Comparison of ENCODE assay signal across 12 cellular contexts in genomic region chr10:62769574-62770242, GRCh38. TPM values are rescaled to one million over a fixed set of nuclear protein-coding genes. Genes with fewer than 3 reads are reported as not detected.
DNase-seq lines count a peak whose midpoint lies in the region; ATAC-seq and TF ChIP-seq lines count a peak whose summit lies in the region.
"Had no signal": no experiment of that assay in that cellular context is flagged by ENCODE, and none has a peak within 500 bp of the region (broad histone marks: within the 10 kb centered on the region; RNA-seq: fewer than 3 reads in every experiment).

No MANE protein-coding gene starts in this region.

- no peaks in the 10 kb centered on the region for H3K36me3 ChIP-seq in BE2C
- H3K36me3 ChIP-seq: esophagus muscularis mucosa had no signal

- ATAC-seq in natural killer cell treated with Interleukin-12 subunit alpha and Interleukin-12 subunit beta and Interleukin-15 and Interleukin-18, amount 100 ng/mL, for 72 hours = peak; percentile 52 to 70
- ATAC-seq in natural killer cell (no peak), HG02938 (IDR thresholded peaks at IDR 0.05; ENCODE audit: unreplicated experiment) (peak; percentile 75)
- no peak for ATAC-seq in activated CD8-positive, alpha-beta memory T cell treated with anti-CD3 and anti-CD28 coated beads, Interleukin-2, amount 10 ng/mL, durations not matched to agents 7 days and 5 days

- H3K4me1 ChIP-seq in BE2C = no peaks in the 10 kb centered on the region

- H3K27ac Mint-ChIP-seq in natural killer cell treated with Interleukin-12 subunit alpha and Interleukin-12 subunit beta and Interleukin-15 and Interleukin-18, amount 100 ng/mL, for 72 hours = peak overlapping the region in 1 of 2 donors; percentile 71
- no peak overlapping the region for H3K27ac Mint-ChIP-seq in natural killer cell
- no peak overlapping the region for H3K27ac Mint-ChIP-seq in activated T-helper 2 cell treated with anti-CD3 and anti-CD28 coated beads, Interferon-gamma antibody, Interleukin-2, Interleukin-4, amounts not matched to agents 10 μg/mL and 5 μg/mL and 100 μg/mL, durations not matched to agents 14 hours and 24 hours and 36 hours
- H3K27ac Mint-ChIP-seq in activated CD8-positive, alpha-beta memory T cell treated with anti-CD3 and anti-CD28 coated beads, Interleukin-2, amount 10 ng/mL, durations not matched to agents 7 days and 5 days = no peak overlapping the region
- H3K27ac Mint-ChIP-seq: B cell had no signal

- intact Hi-C loops in natural killer cell (cut with micrococcal nuclease) = no loop called here
- intact Hi-C loops in activated T-helper 2 cell treated with anti-CD3 and anti-CD28 coated beads, Interferon-gamma antibody, Interleukin-2, Interleukin-4, amounts not matched to agents 10 μg/mL and 5 μg/mL and 100 μg/mL, durations not matched to agents 14 hours and 24 hours and 36 hours (cut with micrococcal nuclease) = no loop called here

- no peaks in the 10 kb centered on the region for H3K9me3 Mint-ChIP-seq in natural killer cell treated with Interleukin-12 subunit alpha and Interleukin-12 subunit beta and Interleukin-15 and Interleukin-18, amount 100 ng/mL, for 72 hours
- H3K9me3 Mint-ChIP-seq in natural killer cell = no peaks in the 10 kb centered on the region
- no peaks in the 10 kb centered on the region for H3K9me3 Mint-ChIP-seq in activated T-helper 2 cell treated with anti-CD3 and anti-CD28 coated beads, Interferon-gamma antibody, Interleukin-2, Interleukin-4, amounts not matched to agents 10 μg/mL and 5 μg/mL and 100 μg/mL, durations not matched to agents 14 hours and 24 hours and 36 hours
- H3K9me3 Mint-ChIP-seq in activated CD8-positive, alpha-beta memory T cell treated with anti-CD3 and anti-CD28 coated beads, Interleukin-2, amount 10 ng/mL, durations not matched to agents 7 days and 5 days (ENCODE audit: low read depth) = no peaks in the 10 kb centered on the region

- H3K36me3 Mint-ChIP-seq in natural killer cell treated with Interleukin-12 subunit alpha and Interleukin-12 subunit beta and Interleukin-15 and Interleukin-18, amount 100 ng/mL, for 72 hours = no peaks in the 10 kb centered on the region
- no peaks in the 10 kb centered on the region for H3K36me3 Mint-ChIP-seq in natural killer cell
- H3K36me3 Mint-ChIP-seq in activated T-helper 2 cell treated with anti-CD3 and anti-CD28 coated beads, Interferon-gamma antibody, Interleukin-2, Interleukin-4, amounts not matched to agents 10 μg/mL and 5 μg/mL and 100 μg/mL, durations not matched to agents 14 hours and 24 hours and 36 hours (ENCODE audit: low read depth) = no peaks in the 10 kb centered on the region
- peaks cover 3% of the 10 kb centered on the region for H3K36me3 Mint-ChIP-seq in activated CD8-positive, alpha-beta memory T cell treated with anti-CD3 and anti-CD28 coated beads, Interleukin-2, amount 10 ng/mL, durations not matched to agents 7 days and 5 days

- no peaks in the 10 kb centered on the region for H3K9me3 ChIP-seq in BE2C
- H3K9me3 ChIP-seq: esophagus muscularis mucosa had no signal

- no peaks in the 10 kb centered on the region; the same call in 1 of the 2 replicates for H3K27me3 ChIP-seq in BE2C

- CTCF ChIA-PET in activated CD8-positive, alpha-beta memory T cell treated with anti-CD3 and anti-CD28 coated beads, Interleukin-2, amount 10 ng/mL, durations not matched to agents 7 days and 5 days (lab: Charles Lee) = no interaction called here

- no peak overlapping the region for H3K4me3 ChIP-seq in BE2C (ENCODE audit: low read depth, low read length)
- H3K4me3 ChIP-seq: esophagus muscularis mucosa had no signal

- no peak for TF ChIP-seq POLR2A in erythroblast (IDR thresholded peaks at IDR 0.05; ENCODE audit: low read length)

- DNase-seq in natural killer cell treated with Interleukin-12 subunit alpha and Interleukin-12 subunit beta and Interleukin-15 and Interleukin-18, amount 100 ng/mL, for 72 hours (ENCODE audit: low spot score) = no peak
- DNase-seq in natural killer cell (no peak), erythroblast (lab: John Stamatoyannopoulos, UW) (peak; percentile 34 to 56), activated gamma-delta T cell treated with Interleukin-2 at 50 U/mL for 16 hours (no peak), BE2C (no peak)
- DNase-seq in activated T-helper 2 cell treated with anti-CD3 and anti-CD28 coated beads, Interferon-gamma antibody, Interleukin-2, Interleukin-4, amounts not matched to agents 10 μg/mL and 5 μg/mL and 100 μg/mL, durations not matched to agents 14 hours and 24 hours and 36 hours (ENCODE audit: low spot score) = no peak
- DNase-seq in activated CD8-positive, alpha-beta memory T cell treated with anti-CD3 and anti-CD28 coated beads, Interleukin-2, amount 10 ng/mL, durations not matched to agents 7 days and 5 days = no peak
- DNase-seq: NCI-H748 treated with DMSO at 0.1 percent for 48 hours had no signal

- H3K27me3 Mint-ChIP-seq in natural killer cell treated with Interleukin-12 subunit alpha and Interleukin-12 subunit beta and Interleukin-15 and Interleukin-18, amount 100 ng/mL, for 72 hours = peaks cover 0 to 5% of the 10 kb centered on the region in 2 donors
- H3K27me3 Mint-ChIP-seq in natural killer cell (ENCODE audit: low read depth in 2 of 2) = peaks cover 4 to 8% of the 10 kb centered on the region in 2 donors
- H3K27me3 Mint-ChIP-seq in activated T-helper 2 cell treated with anti-CD3 and anti-CD28 coated beads, Interferon-gamma antibody, Interleukin-2, Interleukin-4, amounts not matched to agents 10 μg/mL and 5 μg/mL and 100 μg/mL, durations not matched to agents 14 hours and 24 hours and 36 hours (ENCODE audit: low read depth) = peaks cover 11% of the 10 kb centered on the region
- peaks cover 19% of the 10 kb centered on the region for H3K27me3 Mint-ChIP-seq in activated CD8-positive, alpha-beta memory T cell treated with anti-CD3 and anti-CD28 coated beads, Interleukin-2, amount 10 ng/mL, durations not matched to agents 7 days and 5 days

- peaks cover 18 to 54% of the 10 kb centered on the region in 2 donors for H3K4me1 Mint-ChIP-seq in natural killer cell treated with Interleukin-12 subunit alpha and Interleukin-12 subunit beta and Interleukin-15 and Interleukin-18, amount 100 ng/mL, for 72 hours (ENCODE audit: low read depth in 2 of 2)
- H3K4me1 Mint-ChIP-seq in natural killer cell = no peaks in the 10 kb centered on the region
- H3K4me1 Mint-ChIP-seq in activated T-helper 2 cell treated with anti-CD3 and anti-CD28 coated beads, Interferon-gamma antibody, Interleukin-2, Interleukin-4, amounts not matched to agents 10 μg/mL and 5 μg/mL and 100 μg/mL, durations not matched to agents 14 hours and 24 hours and 36 hours (ENCODE audit: low read depth) = peaks cover 28% of the 10 kb centered on the region
- H3K4me1 Mint-ChIP-seq in activated CD8-positive, alpha-beta memory T cell treated with anti-CD3 and anti-CD28 coated beads, Interleukin-2, amount 10 ng/mL, durations not matched to agents 7 days and 5 days = peaks cover 10% of the 10 kb centered on the region

- H3K4me3 Mint-ChIP-seq in natural killer cell treated with Interleukin-12 subunit alpha and Interleukin-12 subunit beta and Interleukin-15 and Interleukin-18, amount 100 ng/mL, for 72 hours = no peak overlapping the region
- no peak overlapping the region for H3K4me3 Mint-ChIP-seq in natural killer cell
- H3K4me3 Mint-ChIP-seq in activated T-helper 2 cell treated with anti-CD3 and anti-CD28 coated beads, Interferon-gamma antibody, Interleukin-2, Interleukin-4, amounts not matched to agents 10 μg/mL and 5 μg/mL and 100 μg/mL, durations not matched to agents 14 hours and 24 hours and 36 hours (ENCODE audit: low read depth) = no peak overlapping the region
- no peak overlapping the region for H3K4me3 Mint-ChIP-seq in activated CD8-positive, alpha-beta memory T cell treated with anti-CD3 and anti-CD28 coated beads, Interleukin-2, amount 10 ng/mL, durations not matched to agents 7 days and 5 days
- H3K4me3 Mint-ChIP-seq: B cell had no signal

- TF ChIP-seq CTCF in natural killer cell (IDR thresholded peaks at IDR 0.05) (no peak), BE2C (IDR thresholded peaks at IDR 0.05; ENCODE audit: low read depth, low read length) (no peak)

RNA-seq across cellular contexts. Expression of gene ADO, which starts 34.8 kb away (rescaled TPM):
- total RNA-seq in natural killer cell treated with Interleukin-12 subunit alpha and Interleukin-12 subunit beta and Interleukin-15 and Interleukin-18, amount 100 ng/mL, for 72 hours = 10 to 100 TPM; 26.3 to 49.2 TPM
- total RNA-seq in natural killer cell = 10 to 100 TPM; 13.6 to 17.1 (median 15.6) TPM
- 34.1 and 35.1 TPM in 2 replicates for total RNA-seq in activated T-helper 2 cell treated with anti-CD3 and anti-CD28 coated beads, Interferon-gamma antibody, Interleukin-2, Interleukin-4, amounts not matched to agents 10 μg/mL and 5 μg/mL and 100 μg/mL, durations not matched to agents 14 hours and 24 hours and 36 hours
- 10 to 100 TPM; 19.4 to 25.9 TPM for total RNA-seq in activated CD8-positive, alpha-beta memory T cell treated with anti-CD3 and anti-CD28 coated beads, Interleukin-2, amount 10 ng/mL, durations not matched to agents 7 days and 5 days
- 57.7 TPM for polyA plus RNA-seq in BE2C (2012; ENCODE audit: insufficient read depth, insufficient read length, low read depth)

RNA-seq across cellular contexts. Expression of gene EGR2, which starts 46.5 kb away (rescaled TPM):
- total RNA-seq in natural killer cell treated with Interleukin-12 subunit alpha and Interleukin-12 subunit beta and Interleukin-15 and Interleukin-18, amount 100 ng/mL, for 72 hours = 100 to 1,000 TPM in 1 of 2 donors, 10 to 100 TPM in 1; 14.3 to 116 TPM
- 10 to 100 TPM; 10.0 to 17.2 (median 12.8) TPM for total RNA-seq in natural killer cell
- 126 and 137 TPM in 2 replicates for total RNA-seq in activated T-helper 2 cell treated with anti-CD3 and anti-CD28 coated beads, Interferon-gamma antibody, Interleukin-2, Interleukin-4, amounts not matched to agents 10 μg/mL and 5 μg/mL and 100 μg/mL, durations not matched to agents 14 hours and 24 hours and 36 hours
- total RNA-seq in activated CD8-positive, alpha-beta memory T cell treated with anti-CD3 and anti-CD28 coated beads, Interleukin-2, amount 10 ng/mL, durations not matched to agents 7 days and 5 days = 10 to 100 TPM in 1 of 2 experiments, 1 to 10 TPM in 1; 4.7 to 21.6 TPM
- polyA plus RNA-seq in BE2C (2012; ENCODE audit: insufficient read depth, insufficient read length, low read depth) = not detected
- total RNA-seq: HT1080 had no signal

Comparison
In these comparisons a context has a peak if more than half of its experiments do, and no peak if none do; other contexts are left out.
1. ATAC-seq: peak in natural killer cell treated with Interleukin-12 subunit alpha and Interleukin-12 subunit beta and Interleukin-15 and Interleukin-18, amount 100 ng/mL, for 72 hours (2 of 2) and HG02938 (single experiment); none in natural killer cell (0 of 3) and activated CD8-positive, alpha-beta memory T cell treated with anti-CD3 and anti-CD28 coated beads, Interleukin-2, amount 10 ng/mL, durations not matched to agents 7 days and 5 days (single experiment).
2. DNase-seq: peak in erythroblast (2 of 2); none in natural killer cell treated with Interleukin-12 subunit alpha and Interleukin-12 subunit beta and Interleukin-15 and Interleukin-18, amount 100 ng/mL, for 72 hours (single experiment), natural killer cell (single experiment), activated T-helper 2 cell treated with anti-CD3 and anti-CD28 coated beads, Interferon-gamma antibody, Interleukin-2, Interleukin-4, amounts not matched to agents 10 μg/mL and 5 μg/mL and 100 μg/mL, durations not matched to agents 14 hours and 24 hours and 36 hours (single experiment), activated gamma-delta T cell treated with Interleukin-2 at 50 U/mL for 16 hours (single experiment), activated CD8-positive, alpha-beta memory T cell treated with anti-CD3 and anti-CD28 coated beads, Interleukin-2, amount 10 ng/mL, durations not matched to agents 7 days and 5 days (single experiment) and BE2C (single experiment).